11 cellular contexts compared by ENCODE assay signal in genomic region chr3:42605550-42606173, GRCh38. TPM values are rescaled to one million over a fixed set of nuclear protein-coding genes. Genes with fewer than 3 reads are reported as not detected.
DNase-seq lines count a peak whose midpoint lies in the region; ATAC-seq, FAIRE-seq and TF ChIP-seq lines count a peak whose summit lies in the region.
"Had no signal": no experiment of that assay in that cellular context is flagged by ENCODE, and none has a peak within 500 bp of the region (broad histone marks: within the 10 kb centered on the region; RNA-seq: fewer than 3 reads in every experiment).

No MANE protein-coding gene starts in this region.

- H3K4me3 ChIP-seq in K562 (no peak overlapping the region), right lobe of liver (no peak overlapping the region), urinary bladder (ENCODE audit: low read depth, low read length) (no peak overlapping the region), Caco-2 (ENCODE audit: low read depth, low read length) (no peak overlapping the region)
- H3K4me3 ChIP-seq: upper lobe of left lung had no signal

- peak overlapping the region; percentile 76 for H3K27ac Mint-ChIP-seq in activated naive CD8-positive, alpha-beta T cell
- no peak overlapping the region for H3K27ac Mint-ChIP-seq in activated naive CD8-positive, alpha-beta T cell treated with anti-CD3 and anti-CD28 coated beads for 36 hours
- H3K27ac Mint-ChIP-seq in Caco-2 (ENCODE audit: unreplicated experiment): no peak overlapping the region

- peak; percentile 42 for FAIRE-seq in K562 (lab: Jason Lieb, UNC)
- FAIRE-seq: islet of Langerhans had no signal

- no TSS peak for BruUV-seq in K562 (replicated peaks; lab: Mats Ljungman, UMichigan)
- no TSS peak for BruUV-seq in Caco-2 (replicated peaks; lab: Mats Ljungman, UMichigan)

- H3K9me1 ChIP-seq in K562 (ENCODE audit: control insufficient read depth, insufficient read depth, low read length): no peaks in the 10 kb centered on the region

- TF ChIP-seq CTCF in K562 (IDR thresholded peaks at IDR 0.05 in 2 of 3, conservative IDR thresholded peaks at IDR 0.05 in 1 of 3; ENCODE audit: insufficient read depth in 2 of 3, low read depth in 1 of 3, low read length in 3 of 3): no peak
- no peak for TF ChIP-seq CTCF in right lobe of liver (IDR thresholded peaks at IDR 0.05)
- no peak for TF ChIP-seq CTCF in Caco-2 (IDR thresholded peaks at IDR 0.05; ENCODE audit: insufficient read depth in 1 of 2, low read depth in 1 of 2, low read length in 1 of 2, severe bottlenecking in 1 of 2, unreplicated experiment in 1 of 2)

- H3K27ac ChIP-seq in K562 (ENCODE audit: extremely low read depth, low read depth, low read length) (peak overlapping the region; percentile 63), right lobe of liver (no peak overlapping the region), urinary bladder (ENCODE audit: low read depth) (peak overlapping the region; percentile 10)
- H3K27ac ChIP-seq: KMS-11 had no signal

- POLR2A ChIA-PET in K562 (lab: Yijun Ruan, JAX): interaction anchor here (0.5 to 1.4 kb wide), 11 partner anchors 10 to 58 kb away, joined by 3 to 8 read pairs (median 4); partner anchors contain the start of genes SEC22C and SS18L2
- POLR2A ChIA-PET in Caco-2 (lab: Charles Lee): no interaction called here

- H3K4me1 Mint-ChIP-seq in activated naive CD8-positive, alpha-beta T cell (ENCODE audit: low read depth): peaks cover 67% of the 10 kb centered on the region
- peaks cover 49% of the 10 kb centered on the region for H3K4me1 Mint-ChIP-seq in activated naive CD8-positive, alpha-beta T cell treated with anti-CD3 and anti-CD28 coated beads for 36 hours
- H3K4me1 Mint-ChIP-seq in Caco-2 (ENCODE audit: low read depth, unreplicated experiment): peaks cover 17% of the 10 kb centered on the region

- peaks cover 6% of the 10 kb centered on the region; the same call in 1 of the 2 replicates for H4K20me1 ChIP-seq in K562 (replicated peaks; ENCODE audit: control insufficient read depth, insufficient read depth, low read length)

- TF ChIP-seq POLR2A in K562 (conservative IDR thresholded peaks at IDR 0.05): no peak
- no peak for TF ChIP-seq POLR2A in right lobe of liver (IDR thresholded peaks at IDR 0.05)

- H3K36me3 ChIP-seq in K562 (ENCODE audit: control insufficient read depth, insufficient read depth, low read length): peaks cover 58% of the 10 kb centered on the region
- H3K36me3 ChIP-seq in right lobe of liver: no peaks in the 10 kb centered on the region
- no peaks in the 10 kb centered on the region for H3K36me3 ChIP-seq in urinary bladder (ENCODE audit: insufficient read depth)
- H3K36me3 ChIP-seq in Caco-2 (ENCODE audit: control insufficient read depth, insufficient read depth, low read length): no peaks in the 10 kb centered on the region; the same call in 1 of the 2 replicates

- no peak for TF ChIP-seq RAD21 in K562 (CRISPR knock-in tag; conservative IDR thresholded peaks at IDR 0.05 in 1 of 2, IDR thresholded peaks at IDR 0.05 in 1 of 2)

- CTCF ChIA-PET in K562 (lab: Yijun Ruan, JAX; ENCODE audit: low intra/inter-chr PET ratio): no interaction called here
- CTCF ChIA-PET in Caco-2 (lab: Charles Lee): no interaction called here

- H3K4me1 ChIP-seq in K562 (replicated peaks in 1 of 2; ENCODE audit: control insufficient read depth in 2 of 2, insufficient read depth in 2 of 2, low read length in 2 of 2): peaks cover 8 to 21% of the 10 kb centered on the region in 2 experiments; a peak in 4 of 5 replicates
- H3K4me1 ChIP-seq in right lobe of liver: peaks cover 0 to 33% (median 12%) of the 10 kb centered on the region in 4 donors
- H3K4me1 ChIP-seq in urinary bladder (ENCODE audit: insufficient read depth): peaks cover 1% of the 10 kb centered on the region
- H3K4me1 ChIP-seq in Caco-2: peaks cover 4% of the 10 kb centered on the region; the same call in 1 of the 2 replicates

- H2AFZ ChIP-seq in K562 (ENCODE audit: low read depth, low read length): no peak overlapping the region

- peaks cover 99% of the 10 kb centered on the region for H3K79me2 ChIP-seq in K562 (ENCODE audit: control insufficient read depth, insufficient read depth, low read length)

- no peaks in the 10 kb centered on the region for H3K27me3 Mint-ChIP-seq in activated naive CD8-positive, alpha-beta T cell
- no peaks in the 10 kb centered on the region for H3K27me3 Mint-ChIP-seq in activated naive CD8-positive, alpha-beta T cell treated with anti-CD3 and anti-CD28 coated beads for 36 hours
- no peaks in the 10 kb centered on the region for H3K27me3 Mint-ChIP-seq in Caco-2 (ENCODE audit: insufficient read depth, unreplicated experiment)

- peak overlapping the region in 1 of 2 experiments; percentile 28; a peak in 2 of 4 replicates for H3K9ac ChIP-seq in K562 (ENCODE audit: insufficient read depth in 1 of 2, low read depth in 2 of 2, low read length in 2 of 2)
- H3K9ac ChIP-seq: KMS-11 had no signal

- no peaks in the 10 kb centered on the region for H3K27me3 ChIP-seq in K562 (ENCODE audit: control insufficient read depth in 2 of 2, insufficient read depth in 2 of 2, low read length in 2 of 2)
- H3K27me3 ChIP-seq in right lobe of liver: no peaks in the 10 kb centered on the region
- H3K27me3 ChIP-seq in Caco-2 (replicated peaks; ENCODE audit: control insufficient read depth, insufficient read depth, low read length): no peaks in the 10 kb centered on the region
- H3K27me3 ChIP-seq: upper lobe of left lung had no signal

- TF ChIP-seq EP300 in K562 (IDR thresholded peaks at IDR 0.05; ENCODE audit: low read length): peak; percentile 76

- peak overlapping the region; percentile 58 for H3K4me2 ChIP-seq in K562 (ENCODE audit: insufficient read depth, low read length)
- H3K4me2 ChIP-seq: KMS-11 had no signal

- ATAC-seq in K562 (peak; percentile 63), right lobe of liver (peak in 3 of 4 donors; percentile 14 to 75 (median 46)), GM18858 (IDR thresholded peaks at IDR 0.05; ENCODE audit: unreplicated experiment) (no peak)

- WGBS in K562 (ENCODE audit: insufficient coverage, low coverage, missing lambda C conversion rate): 27% methylated on average over 5 of the region's 5 CpGs
- WGBS in right lobe of liver (ENCODE audit: insufficient coverage, low coverage, low lambda C conversion rate, missing lambda C conversion rate): 60% methylated on average over 5 of the region's 5 CpGs
- WGBS in urinary bladder: 70% methylated on average over 5 of the region's 5 CpGs

- in situ Hi-C loops in K562 (cut with MboI): no loop called here

- no peak overlapping the region for H3K4me3 Mint-ChIP-seq in activated naive CD8-positive, alpha-beta T cell
- no peak overlapping the region for H3K4me3 Mint-ChIP-seq in activated naive CD8-positive, alpha-beta T cell treated with anti-CD3 and anti-CD28 coated beads for 36 hours
- H3K4me3 Mint-ChIP-seq in Caco-2 (ENCODE audit: unreplicated experiment): no peak overlapping the region

- H3K36me3 Mint-ChIP-seq in activated naive CD8-positive, alpha-beta T cell: peaks cover 10% of the 10 kb centered on the region
- H3K36me3 Mint-ChIP-seq in activated naive CD8-positive, alpha-beta T cell treated with anti-CD3 and anti-CD28 coated beads for 36 hours: peaks cover 61% of the 10 kb centered on the region
- H3K36me3 Mint-ChIP-seq in Caco-2 (ENCODE audit: insufficient read depth, unreplicated experiment): peaks cover 38% of the 10 kb centered on the region

- intact Hi-C loops in K562 (cut with micrococcal nuclease): no loop called here
- intact Hi-C loops in right lobe of liver (cut with DNase I): no loop called here
- intact Hi-C loops in Caco-2 (cut with micrococcal nuclease; ENCODE audit: unreplicated experiment): no loop called here

- H3K9me3 ChIP-seq in K562 (replicated peaks; ENCODE audit: control insufficient read depth, insufficient read depth, low read depth, low read length) (no peaks in the 10 kb centered on the region), right lobe of liver (no peaks in the 10 kb centered on the region), Caco-2 (no peaks in the 10 kb centered on the region)
- H3K9me3 ChIP-seq: upper lobe of left lung had no signal

- DNase-seq in activated naive CD8-positive, alpha-beta T cell treated with anti-CD3 and anti-CD28 coated beads for 36 hours: no peak
- DNase-seq in K562 (ENCODE audit: extremely low read depth in 1 of 4, low spot score in 3 of 4) (peak; percentile 41 to 82 (median 61)), right lobe of liver (no peak), NCI-H1105 treated with DMSO at 0.1 percent for 48 hours (lab: John Stamatoyannopoulos, UW) (no peak), Caco-2 (no peak)
- DNase-seq: upper lobe of left lung had no signal

- peaks cover 4% of the 10 kb centered on the region for H3K9me3 Mint-ChIP-seq in activated naive CD8-positive, alpha-beta T cell (ENCODE audit: low read depth)
- H3K9me3 Mint-ChIP-seq in activated naive CD8-positive, alpha-beta T cell treated with anti-CD3 and anti-CD28 coated beads for 36 hours: peaks cover 7% of the 10 kb centered on the region
- no peaks in the 10 kb centered on the region for H3K9me3 Mint-ChIP-seq in Caco-2 (ENCODE audit: unreplicated experiment)

RNA-seq across cellular contexts. Expression of gene NKTR, which starts 5.2 kb away (rescaled TPM):
- total RNA-seq in activated naive CD8-positive, alpha-beta T cell treated with anti-CD3 and anti-CD28 coated beads for 36 hours: 10 to 100 TPM; 43.9 to 52.9 TPM
- total RNA-seq in K562 (2011; cell fraction: chromatin; rRNA removed; ENCODE audit: low replicate concordance): 253 and 1,006 TPM in 2 replicates
- 104 and 168 TPM in 2 replicates for total RNA-seq in K562 (2011; cell fraction: nucleolus; rRNA removed)
- total RNA-seq in K562 (2011; cell fraction: nucleoplasm; rRNA removed): 377 and 604 TPM in 2 replicates
- total RNA-seq in K562 (2014; rRNA removed) (48.0 and 51.5 TPM in 2 replicates), K562 (2014; rRNA removed; fragmentation: Illumina TruSeq; extraction: Trizol) (117 and 120 TPM in 2 replicates), K562 (2015; rRNA removed; fragmentation: Illumina TruSeq; extraction: Trizol) (94.1 and 104 TPM in 2 replicates), K562 (2021) (67.4 and 70.3 TPM in 2 replicates), right lobe of liver (10 to 100 TPM; 21.9 to 35.2 (median 28.4) TPM), urinary bladder (367 TPM), Caco-2 (2022) (66.6 and 67.9 TPM in 2 replicates)
- polyA plus RNA-seq in K562 (2011; rRNA removed) (123 and 130 TPM in 2 replicates), K562 (2014; fragmentation: Illumina TruSeq; extraction: Trizol) (76.5 and 95.7 TPM in 2 replicates), K562 (2014; fragmentation: Nextera tagmentation; extraction: Ambion mirVana) (10 to 100 TPM; 19.7 to 30.2 TPM), K562 (2014; rRNA removed) (84.5 and 92.6 TPM in 2 replicates), urinary bladder (19.9 TPM)
- 9.2 and 26.9 TPM in 2 replicates for polyA plus RNA-seq in K562 (2011; cell fraction: cytosol; rRNA removed)
- polyA plus RNA-seq in K562 (2011; cell fraction: nucleus; rRNA removed): 284 and 370 TPM in 2 replicates
- 39.4 and 56.1 TPM in 2 replicates for polyA plus RNA-seq in K562 (2012)
- polyA minus RNA-seq in K562 (2011; rRNA and poly(A)+ RNA removed): 140 and 209 TPM in 2 replicates
- 19.9 and 20.4 TPM in 2 replicates for polyA minus RNA-seq in K562 (2011; cell fraction: cytosol; rRNA and poly(A)+ RNA removed)
- polyA minus RNA-seq in K562 (2011; cell fraction: nucleus; rRNA and poly(A)+ RNA removed): 246 and 455 TPM in 2 replicates

RNA-seq across cellular contexts. Expression of gene SS18L2, which starts 15.0 kb away (rescaled TPM):
- 10 to 100 TPM; 77.2 to 78.7 TPM for total RNA-seq in activated naive CD8-positive, alpha-beta T cell treated with anti-CD3 and anti-CD28 coated beads for 36 hours
- 28.8 and 30.7 TPM in 2 replicates for total RNA-seq in K562 (2011; cell fraction: chromatin; rRNA removed; ENCODE audit: low replicate concordance)
- total RNA-seq in K562 (2011; cell fraction: nucleolus; rRNA removed): 24.3 and 25.5 TPM in 2 replicates
- total RNA-seq in K562 (2011; cell fraction: nucleoplasm; rRNA removed): 32.2 and 45.8 TPM in 2 replicates
- 51.4 and 75.9 TPM in 2 replicates for total RNA-seq in K562 (2014; rRNA removed)
- 70.0 and 77.2 TPM in 2 replicates for total RNA-seq in K562 (2014; rRNA removed; fragmentation: Illumina TruSeq; extraction: Trizol)
- 65.6 and 78.0 TPM in 2 replicates for total RNA-seq in K562 (2015; rRNA removed; fragmentation: Illumina TruSeq; extraction: Trizol)
- total RNA-seq in K562 (2021): 68.6 and 77.8 TPM in 2 replicates
- 117 and 144 TPM in 2 replicates for polyA plus RNA-seq in K562 (2011; rRNA removed)
- polyA plus RNA-seq in K562 (2011; cell fraction: cytosol; rRNA removed): 31.8 and 55.1 TPM in 2 replicates
- polyA plus RNA-seq in K562 (2011; cell fraction: nucleus; rRNA removed): 36.1 and 57.1 TPM in 2 replicates
- 73.8 and 106 TPM in 2 replicates for polyA plus RNA-seq in K562 (2012)
- 72.2 and 78.0 TPM in 2 replicates for polyA plus RNA-seq in K562 (2014; fragmentation: Illumina TruSeq; extraction: Trizol)
- polyA plus RNA-seq in K562 (2014; fragmentation: Nextera tagmentation; extraction: Ambion mirVana): 100 to 1,000 TPM; 275 to 324 TPM
- 99.2 and 99.4 TPM in 2 replicates for polyA plus RNA-seq in K562 (2014; rRNA removed)
- 31.2 and 35.5 TPM in 2 replicates for polyA minus RNA-seq in K562 (2011; rRNA and poly(A)+ RNA removed)
- polyA minus RNA-seq in K562 (2011; cell fraction: cytosol; rRNA and poly(A)+ RNA removed): 8.1 and 16.6 TPM in 2 replicates
- polyA minus RNA-seq in K562 (2011; cell fraction: nucleus; rRNA and poly(A)+ RNA removed): 12.7 and 17.9 TPM in 2 replicates
- total RNA-seq in right lobe of liver: 10 to 100 TPM; 12.0 to 22.8 (median 16.5) TPM
- 22.2 TPM for total RNA-seq in urinary bladder
- polyA plus RNA-seq in urinary bladder: 29.5 TPM
- 37.3 and 38.7 TPM in 2 replicates for total RNA-seq in Caco-2 (2022)

RNA-seq across cellular contexts. Expression of gene SEC22C, which starts 23.9 kb away (rescaled TPM):
- total RNA-seq in activated naive CD8-positive, alpha-beta T cell treated with anti-CD3 and anti-CD28 coated beads for 36 hours: 10 to 100 TPM; 40.0 to 42.3 TPM
- total RNA-seq in K562 (2011; cell fraction: chromatin; rRNA removed; ENCODE audit: low replicate concordance): 34.9 and 62.9 TPM in 2 replicates
- total RNA-seq in K562 (2011; cell fraction: nucleolus; rRNA removed): 32.7 and 35.5 TPM in 2 replicates
- 48.1 and 67.3 TPM in 2 replicates for total RNA-seq in K562 (2011; cell fraction: nucleoplasm; rRNA removed)
- total RNA-seq in K562 (2014; rRNA removed): 44.8 and 49.8 TPM in 2 replicates
- 62.4 and 63.6 TPM in 2 replicates for total RNA-seq in K562 (2014; rRNA removed; fragmentation: Illumina TruSeq; extraction: Trizol)
- total RNA-seq in K562 (2015; rRNA removed; fragmentation: Illumina TruSeq; extraction: Trizol): 68.4 and 68.7 TPM in 2 replicates
- total RNA-seq in K562 (2021): 50.7 and 50.8 TPM in 2 replicates
- 60.5 and 64.5 TPM in 2 replicates for polyA plus RNA-seq in K562 (2011; rRNA removed)
- 31.6 and 53.4 TPM in 2 replicates for polyA plus RNA-seq in K562 (2011; cell fraction: cytosol; rRNA removed)
- 36.9 and 47.6 TPM in 2 replicates for polyA plus RNA-seq in K562 (2011; cell fraction: nucleus; rRNA removed)
- 55.2 and 56.3 TPM in 2 replicates for polyA plus RNA-seq in K562 (2012)
- 58.5 and 59.8 TPM in 2 replicates for polyA plus RNA-seq in K562 (2014; fragmentation: Illumina TruSeq; extraction: Trizol)
- 10 to 100 TPM; 35.6 to 41.3 TPM for polyA plus RNA-seq in K562 (2014; fragmentation: Nextera tagmentation; extraction: Ambion mirVana)
- 45.9 and 54.5 TPM in 2 replicates for polyA plus RNA-seq in K562 (2014; rRNA removed)
- polyA minus RNA-seq in K562 (2011; rRNA and poly(A)+ RNA removed): 40.6 and 42.7 TPM in 2 replicates
- 17.8 and 22.0 TPM in 2 replicates for polyA minus RNA-seq in K562 (2011; cell fraction: cytosol; rRNA and poly(A)+ RNA removed)
- 15.6 and 16.9 TPM in 2 replicates for polyA minus RNA-seq in K562 (2011; cell fraction: nucleus; rRNA and poly(A)+ RNA removed)
- 10 to 100 TPM; 11.3 to 23.6 (median 13.8) TPM for total RNA-seq in right lobe of liver
- total RNA-seq in urinary bladder: 57.8 TPM
- polyA plus RNA-seq in urinary bladder: 46.0 TPM
- 33.4 and 36.4 TPM in 2 replicates for total RNA-seq in Caco-2 (2022)

RNA-seq across cellular contexts. Expression of gene ZBTB47, which starts 47.8 kb away (rescaled TPM):
- total RNA-seq in activated naive CD8-positive, alpha-beta T cell treated with anti-CD3 and anti-CD28 coated beads for 36 hours: under 1 TPM; 0.68 to 0.87 TPM
- 2.9 and 11.3 TPM in 2 replicates for total RNA-seq in K562 (2011; cell fraction: chromatin; rRNA removed; ENCODE audit: low replicate concordance)
- 7.5 and 7.8 TPM in 2 replicates for total RNA-seq in K562 (2011; cell fraction: nucleolus; rRNA removed)
- total RNA-seq in K562 (2011; cell fraction: nucleoplasm; rRNA removed): 5.3 and 5.7 TPM in 2 replicates
- total RNA-seq in K562 (2014; rRNA removed) (3.4 and 5.0 TPM in 2 replicates), K562 (2014; rRNA removed; fragmentation: Illumina TruSeq; extraction: Trizol) (0.45 and 0.58 TPM in 2 replicates), K562 (2015; rRNA removed; fragmentation: Illumina TruSeq; extraction: Trizol) (1.8 and 1.9 TPM in 2 replicates), K562 (2021) (2.9 and 4.6 TPM in 2 replicates), right lobe of liver (1 to 10 TPM; 2.2 to 8.9 (median 4.9) TPM), urinary bladder (17.1 TPM), Caco-2 (2022) (4.8 and 5.2 TPM in 2 replicates)
- polyA plus RNA-seq in K562 (2011; rRNA removed) (1.7 and 2.2 TPM in 2 replicates), K562 (2014; fragmentation: Illumina TruSeq; extraction: Trizol) (1.6 and 2.3 TPM in 2 replicates), K562 (2014; fragmentation: Nextera tagmentation; extraction: Ambion mirVana) (under 1 TPM in 1 of 2 experiments, not detected in 1; 0.11 TPM), K562 (2014; rRNA removed) (2.7 and 2.9 TPM in 2 replicates), urinary bladder (48.2 TPM)
- 1.8 and 3.3 TPM in 2 replicates for polyA plus RNA-seq in K562 (2011; cell fraction: cytosol; rRNA removed)
- 4.4 and 8.8 TPM in 2 replicates for polyA plus RNA-seq in K562 (2011; cell fraction: nucleus; rRNA removed)
- polyA plus RNA-seq in K562 (2012): 1.8 and 2.8 TPM in 2 replicates
- 1.8 and 2.8 TPM in 2 replicates for polyA minus RNA-seq in K562 (2011; rRNA and poly(A)+ RNA removed)
- 2.0 and 2.1 TPM in 2 replicates for polyA minus RNA-seq in K562 (2011; cell fraction: cytosol; rRNA and poly(A)+ RNA removed)
- polyA minus RNA-seq in K562 (2011; cell fraction: nucleus; rRNA and poly(A)+ RNA removed): 5.9 and 7.1 TPM in 2 replicates

Comparison
In these comparisons a context has a peak if more than half of its experiments do, and no peak if none do; other contexts are left out.
1. DNase-seq: peak in K562 (4 of 4); none in activated naive CD8-positive, alpha-beta T cell treated with anti-CD3 and anti-CD28 coated beads for 36 hours (single experiment), right lobe of liver (0 of 3), NCI-H1105 treated with DMSO at 0.1 percent for 48 hours (single experiment) and Caco-2 (0 of 2).
2. H3K27ac ChIP-seq: peak in K562 (single experiment) and urinary bladder (single experiment); none in right lobe of liver (0 of 3).